14 cellular contexts compared by ENCODE assay signal in the genomic region with DNA sequence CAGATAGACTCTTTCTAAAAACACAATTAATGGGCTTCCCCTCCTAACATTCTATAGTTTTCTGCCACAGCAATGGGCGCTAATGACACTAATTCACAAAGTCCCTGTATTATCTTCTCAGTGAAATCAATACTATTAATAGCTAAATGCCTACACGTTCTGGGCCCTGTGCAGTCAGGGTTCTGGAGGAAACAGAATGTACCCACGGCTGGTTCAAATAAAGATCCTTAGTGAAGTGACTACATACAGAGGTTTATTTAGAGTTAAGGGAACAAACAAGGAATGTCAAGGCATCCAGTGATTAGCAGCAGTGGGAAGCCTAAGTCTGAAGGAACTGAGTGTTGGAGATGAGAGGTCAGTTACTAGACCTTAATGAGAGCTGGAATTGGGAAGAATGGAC.
"Had no signal": no experiment of that assay in that cellular context is flagged by ENCODE, and none has a peak within 500 bp of the region (broad histone marks: within the 10 kb centered on the region; RNA-seq: fewer than 3 reads in every experiment).

No MANE protein-coding gene starts in this region.

- ATAC-seq: effector memory CD8-positive, alpha-beta T cell; left colon; mucosa of descending colon; natural killer cell had no signal

- H3K4me1 ChIP-seq: esophagus muscularis mucosa, gastrocnemius medialis, transverse colon had no signal

- H3K9me3 ChIP-seq: esophagus muscularis mucosa, gastrocnemius medialis, mucosa of descending colon, thoracic aorta, transverse colon had no signal

- H3K27me3 ChIP-seq: esophagus muscularis mucosa, gastrocnemius medialis, transverse colon had no signal

- H3K4me3 ChIP-seq: esophagus muscularis mucosa, gastrocnemius medialis, mucosa of descending colon, smooth muscle cell, thoracic aorta, transverse colon had no signal

- H3K27ac ChIP-seq: epithelial cell of prostate, esophagus muscularis mucosa, gastrocnemius medialis, thoracic aorta, transverse colon had no signal

- DNase-seq: effector memory CD8-positive, alpha-beta T cell; gastrocnemius medialis; immature natural killer cell; left colon; mammary epithelial cell; mucosa of descending colon; natural killer cell; posterior cingulate gyrus; stimulated activated CD4-positive, alpha-beta T cell treated with anti-CD3 and anti-CD28 coated beads, Interleukin-2, amount 100 ng/mL, for 48 hours; transverse colon had no signal
